ENCODE assay signal across 17 cellular contexts in the genomic region with DNA sequence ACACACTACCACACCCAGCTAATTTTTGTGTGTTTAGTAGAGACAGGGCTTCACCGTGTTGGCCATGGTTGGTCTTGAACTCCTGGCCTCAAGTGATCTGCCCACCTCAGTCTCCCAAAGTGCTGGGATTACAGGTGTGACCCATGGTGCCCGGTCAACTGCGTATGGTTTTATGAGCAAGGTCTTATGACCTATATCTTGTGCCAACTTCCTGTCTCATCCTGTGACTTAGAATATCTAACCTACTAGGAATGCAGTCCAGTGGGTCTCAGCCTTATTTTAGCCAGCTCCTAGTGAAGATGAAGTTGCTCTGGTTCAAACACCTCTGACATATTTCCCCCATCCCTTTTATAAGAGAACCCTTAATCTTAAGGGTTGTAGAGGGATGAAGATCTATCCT.
A peak's percentile ranks its signal among the peaks of the same experiment; 100 is the strongest.
DNase-seq lines count a peak whose midpoint lies in the region; ATAC-seq, FAIRE-seq and TF ChIP-seq lines count a peak whose summit lies in the region.
"Had no signal": no experiment of that assay in that cellular context is flagged by ENCODE, and none has a peak within 500 bp of the region (broad histone marks: within the 10 kb centered on the region; RNA-seq: fewer than 3 reads in every experiment).

No MANE protein-coding gene starts in this region.

- H3K36me3 ChIP-seq in liver (ENCODE audit: control insufficient read depth in 4 of 4, insufficient read depth in 3 of 4, low read depth in 1 of 4, low read length in 3 of 4) (no peaks in the 10 kb centered on the region), HepG2 (replicated peaks in 1 of 2; ENCODE audit: control insufficient read depth in 1 of 2, insufficient read depth in 2 of 2, low read length in 2 of 2) (no peaks in the 10 kb centered on the region), testis (ENCODE audit: low read depth, missing control alignments) (no peaks in the 10 kb centered on the region)
- H3K36me3 ChIP-seq: BLaER1 had no signal

- ATAC-seq in HepG2: no peak
- no peak for ATAC-seq in T-helper 17 cell

- H3K4me3 Mint-ChIP-seq in T-helper 17 cell: no peak overlapping the region
- H3K4me3 Mint-ChIP-seq: CD8-positive, alpha-beta memory T cell had no signal

- TF ChIP-seq EP300 in HepG2 (IDR thresholded peaks at IDR 0.05; ENCODE audit: low read depth in 2 of 2, low read length in 2 of 2) (no peak), HepG2 (CRISPR knock-in tag; IDR thresholded peaks at IDR 0.05; ENCODE audit: borderline replicate concordance) (no peak)

- TF ChIP-seq CTCF in liver (IDR thresholded peaks at IDR 0.05; ENCODE audit: low read depth, low read length, missing input control): no peak
- TF ChIP-seq CTCF in HepG2 (CRISPR knock-in tag; IDR thresholded peaks at IDR 0.05): no peak
- TF ChIP-seq CTCF in testis (IDR thresholded peaks at IDR 0.05): no peak

- in situ Hi-C loops in HepG2 (cut with HindIII; ENCODE audit: extremely low pct_ligation_motif_present, low pct_unique_long_range_greater_than_20kb): no loop called here

- FAIRE-seq in HepG2 (lab: Jason Lieb, UNC): no peak
- FAIRE-seq: GM18507, H54 had no signal

- no peaks in the 10 kb centered on the region for H3K36me3 Mint-ChIP-seq in T-helper 17 cell (ENCODE audit: low read depth)
- H3K36me3 Mint-ChIP-seq: CD8-positive, alpha-beta memory T cell had no signal

- CTCF ChIA-PET in HepG2 (lab: Yijun Ruan, JAX; ENCODE audit: low intra/inter-chr PET ratio, low total read pairs): no interaction called here

- POLR2A ChIA-PET in HepG2 (lab: Yijun Ruan, JAX): no interaction called here

- H3K4me2 ChIP-seq in HepG2 (ENCODE audit: low read depth, low read length): no peak overlapping the region
- H3K4me2 ChIP-seq: BLaER1 had no signal

- no peak overlapping the region for H3K4me3 ChIP-seq in liver (ENCODE audit: low read depth in 1 of 3, low read length in 3 of 3)
- H3K4me3 ChIP-seq in HepG2 (replicated peaks in 1 of 3; ENCODE audit: insufficient read depth in 1 of 3, low read depth in 2 of 3, low read length in 3 of 3): no peak overlapping the region
- H3K4me3 ChIP-seq in testis: no peak overlapping the region
- H3K4me3 ChIP-seq: BLaER1, GM23248 had no signal

- H3K4me1 ChIP-seq in liver (ENCODE audit: control insufficient read depth in 4 of 4, insufficient read depth in 4 of 4, low read length in 3 of 4) (peaks cover 14 to 87% (median 56%) of the 10 kb centered on the region in 4 donors), HepG2 (ENCODE audit: insufficient read depth, low read length) (no peaks in the 10 kb centered on the region), testis (no peaks in the 10 kb centered on the region)
- H3K4me1 ChIP-seq: BLaER1 had no signal

- H4K20me1 ChIP-seq in HepG2 (ENCODE audit: insufficient read depth, low read length): no peaks in the 10 kb centered on the region
- H4K20me1 ChIP-seq: BLaER1 had no signal

- WGBS in liver: 47% methylated on average over 3 of the region's 3 CpGs
- WGBS in HepG2 (ENCODE audit: low lambda C conversion rate): 75% methylated on average over 3 of the region's 3 CpGs
- WGBS in testis, 2 donors: 91 to 94% methylated on average over 3 of the region's 3 CpGs

- no TSS peak for BruUV-seq in HepG2 (replicated peaks; lab: Mats Ljungman, UMichigan)

- H3K4me1 Mint-ChIP-seq in T-helper 17 cell: no peaks in the 10 kb centered on the region
- H3K4me1 Mint-ChIP-seq: CD8-positive, alpha-beta memory T cell had no signal

- DNase-seq in HepG2 (ENCODE audit: low spot score) (no peak), T-helper 17 cell (no peak), epithelial cell of prostate (ENCODE audit: low read depth, low spot score) (peak; percentile 31), renal cortical epithelial cell (ENCODE audit: low read depth) (peak; percentile 2), SIG-M5 treated with dmso at 0.1 percent for 504 hours (lab: John Stamatoyannopoulos, UW; ENCODE audit: unreplicated experiment) (no peak), retina (no peak), testis (no peak)
- DNase-seq: 8988T; AML-193; Caco-2; CD8-positive, alpha-beta memory T cell; DMS53; GM23248 had no signal

- intact Hi-C loops in HepG2 (cut with micrococcal nuclease; ENCODE audit: unreplicated experiment) (no loop called here), testis (cut with DNase I; ENCODE audit: low total_unique reads) (no loop called here)

- no peak overlapping the region for H3K9ac ChIP-seq in liver (ENCODE audit: low read depth in 1 of 2, low read length in 2 of 2)
- no peak overlapping the region for H3K9ac ChIP-seq in HepG2 (ENCODE audit: insufficient read depth, low read depth, low read length)
- H3K9ac ChIP-seq: BLaER1, GM23248 had no signal

- H3K27ac ChIP-seq in liver (ENCODE audit: low read depth in 1 of 2, low read length in 2 of 2) (peak overlapping the region; percentile 25 to 81), HepG2 (ENCODE audit: extremely low read length, insufficient read depth, low read length) (no peak overlapping the region), epithelial cell of prostate (peak overlapping the region; percentile 43), testis (no peak overlapping the region)
- H3K27ac ChIP-seq: BLaER1, GM23248 had no signal

- H3K79me2 ChIP-seq in HepG2 (ENCODE audit: insufficient read depth, low read length): no peaks in the 10 kb centered on the region

- H3K27ac Mint-ChIP-seq in T-helper 17 cell: peak overlapping the region; percentile 4
- H3K27ac Mint-ChIP-seq: CD8-positive, alpha-beta memory T cell had no signal

- H3K9me3 ChIP-seq in liver (ENCODE audit: control insufficient read depth in 4 of 4, low read length in 3 of 4) (no peaks in the 10 kb centered on the region), HepG2 (ENCODE audit: low read length) (no peaks in the 10 kb centered on the region), T-helper 17 cell (ENCODE audit: control insufficient read depth, low read length, poor library complexity, severe bottlenecking) (no peaks in the 10 kb centered on the region), testis (no peaks in the 10 kb centered on the region)
- H3K9me3 ChIP-seq: Caco-2 had no signal

- peaks cover 21% of the 10 kb centered on the region for H3K27me3 Mint-ChIP-seq in T-helper 17 cell

- TF ChIP-seq POLR2A in HepG2 (IDR thresholded peaks at IDR 0.05; ENCODE audit: insufficient read depth in 1 of 2, low read depth in 2 of 2, low read length in 2 of 2) (no peak), testis (IDR thresholded peaks at IDR 0.05) (no peak)

- no peak for TF ChIP-seq RAD21 in liver (IDR thresholded peaks at IDR 0.05)
- TF ChIP-seq RAD21 in HepG2 (CRISPR knock-in tag; IDR thresholded peaks at IDR 0.05): no peak

- H3K27me3 ChIP-seq in liver (ENCODE audit: control insufficient read depth in 4 of 4, insufficient read depth in 4 of 4, low read length in 3 of 4) (no peaks in the 10 kb centered on the region), HepG2 (ENCODE audit: control insufficient read depth in 1 of 2, insufficient read depth in 2 of 2, low read length in 2 of 2) (no peaks in the 10 kb centered on the region), testis (no peaks in the 10 kb centered on the region)
- H3K27me3 ChIP-seq: BLaER1 had no signal

- no peak overlapping the region for H2AFZ ChIP-seq in HepG2 (ENCODE audit: low read length)
- H2AFZ ChIP-seq: GM23248 had no signal

TF ChIP-seq in liver, 16 proteins besides CTCF, POLR2A, EP300 and RAD21 (continues in another document):
- TF ChIP-seq RXRA (IDR thresholded peaks at IDR 0.05) (no peak), GABPA (IDR thresholded peaks at IDR 0.05 in 1 of 2, conservative IDR thresholded peaks at IDR 0.05 in 1 of 2) (no peak), TAF1 (conservative IDR thresholded peaks at IDR 0.05) (no peak)

TF ChIP-seq in HepG2, 621 proteins besides CTCF, POLR2A, EP300 and RAD21:
- TF ChIP-seq ELF3 (CRISPR knock-in tag; IDR thresholded peaks at IDR 0.05): no peak
- no peak for TF ChIP-seq NFYC (CRISPR knock-in tag; IDR thresholded peaks at IDR 0.05)
- TF ChIP-seq, protein P1, sequence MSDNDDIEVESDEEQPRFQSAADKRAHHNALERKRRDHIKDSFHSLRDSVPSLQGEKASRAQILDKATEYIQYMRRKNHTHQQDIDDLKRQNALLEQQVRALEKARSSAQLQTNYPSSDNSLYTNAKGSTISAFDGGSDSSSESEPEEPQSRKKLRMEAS (IDR thresholded peaks at IDR 0.05): no peak
- no peak for TF ChIP-seq ZNF703 (CRISPR knock-in tag; IDR thresholded peaks at IDR 0.05; ENCODE audit: borderline replicate concordance)
- TF ChIP-seq, protein P2, sequence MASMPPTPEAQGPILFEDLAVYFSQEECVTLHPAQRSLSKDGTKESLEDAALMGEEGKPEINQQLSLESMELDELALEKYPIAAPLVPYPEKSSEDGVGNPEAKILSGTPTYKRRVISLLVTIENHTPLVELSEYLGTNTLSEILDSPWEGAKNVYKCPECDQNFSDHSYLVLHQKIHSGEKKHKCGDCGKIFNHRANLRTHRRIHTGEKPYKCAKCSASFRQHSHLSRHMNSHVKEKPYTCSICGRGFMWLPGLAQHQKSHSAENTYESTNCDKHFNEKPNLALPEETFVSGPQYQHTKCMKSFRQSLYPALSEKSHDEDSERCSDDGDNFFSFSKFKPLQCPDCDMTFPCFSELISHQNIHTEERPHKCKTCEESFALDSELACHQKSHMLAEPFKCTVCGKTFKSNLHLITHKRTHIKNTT (CRISPR knock-in tag; IDR thresholded peaks at IDR 0.05): no peak
- TF ChIP-seq, protein P3, sequence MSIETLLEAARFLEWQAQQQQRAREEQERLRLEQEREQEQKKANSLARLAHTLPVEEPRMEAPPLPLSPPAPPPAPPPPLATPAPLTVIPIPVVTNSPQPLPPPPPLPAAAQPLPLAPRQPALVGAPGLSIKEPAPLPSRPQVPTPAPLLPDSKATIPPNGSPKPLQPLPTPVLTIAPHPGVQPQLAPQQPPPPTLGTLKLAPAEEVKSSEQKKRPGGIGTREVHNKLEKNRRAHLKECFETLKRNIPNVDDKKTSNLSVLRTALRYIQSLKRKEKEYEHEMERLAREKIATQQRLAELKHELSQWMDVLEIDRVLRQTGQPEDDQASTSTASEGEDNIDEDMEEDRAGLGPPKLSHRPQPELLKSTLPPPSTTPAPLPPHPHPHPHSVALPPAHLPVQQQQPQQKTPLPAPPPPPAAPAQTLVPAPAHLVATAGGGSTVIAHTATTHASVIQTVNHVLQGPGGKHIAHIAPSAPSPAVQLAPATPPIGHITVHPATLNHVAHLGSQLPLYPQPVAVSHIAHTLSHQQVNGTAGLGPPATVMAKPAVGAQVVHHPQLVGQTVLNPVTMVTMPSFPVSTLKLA (IDR thresholded peaks at IDR 0.05): no peak
- TF ChIP-seq PAWR (CRISPR knock-in tag; IDR thresholded peaks at IDR 0.05; ENCODE audit: borderline replicate concordance): no peak

Comparison
In these comparisons a context has a peak if more than half of its experiments do, and no peak if none do; other contexts are left out.
1. H3K27ac ChIP-seq: peak in liver (2 of 2) and epithelial cell of prostate (single experiment); none in HepG2 (single experiment) and testis (0 of 2).
2. DNase-seq: peak in epithelial cell of prostate (single experiment) and renal cortical epithelial cell (single experiment); none in HepG2 (single experiment), T-helper 17 cell (0 of 3), SIG-M5 treated with dmso at 0.1 percent for 504 hours (single experiment), retina (single experiment) and testis (single experiment).